In the genomic region with DNA sequence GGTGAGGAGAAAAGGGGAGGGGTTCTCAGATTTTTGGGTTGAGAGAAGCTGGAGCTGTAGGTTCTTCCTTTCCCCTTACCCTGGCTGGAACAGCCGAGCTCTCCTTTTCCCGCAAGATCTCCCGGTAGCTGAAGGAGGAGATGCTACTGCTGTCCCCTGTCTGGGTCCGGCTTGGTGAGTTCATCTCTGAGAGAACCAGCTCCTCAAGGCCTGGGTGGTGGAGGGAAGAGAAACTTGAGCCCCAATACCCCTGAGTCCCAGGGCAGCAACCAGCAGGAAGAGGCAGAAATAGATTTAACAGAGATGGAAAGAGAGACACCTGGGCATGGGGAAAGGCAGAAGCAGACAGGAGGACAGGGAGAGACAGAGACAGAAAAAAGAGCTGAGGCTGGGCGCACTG, we compare ENCODE assay signal across 32 cellular contexts.
"Had no signal": no experiment of that assay in that cellular context is flagged by ENCODE, and none has a peak within 500 bp of the region (broad histone marks: within the 10 kb centered on the region; RNA-seq: fewer than 3 reads in every experiment).

No MANE protein-coding gene starts in this region.

- H3K4me1 Mint-ChIP-seq: central memory CD8-positive, alpha-beta T cell; endodermal cell had no signal

- H3K27me3 Mint-ChIP-seq: activated CD4-positive, alpha-beta memory T cell treated with anti-CD3 and anti-CD28 coated beads for 36 hours; activated CD4-positive, alpha-beta T cell treated with anti-CD3 and anti-CD28 coated beads for 36 hours; activated CD4-positive, alpha-beta T cell treated with anti-CD3 and anti-CD28 coated beads, Interleukin-2, amount 10 ng/mL, durations not matched to agents 24 days and 14 days; activated CD8-positive, alpha-beta memory T cell treated with anti-CD3 and anti-CD28 coated beads, Interleukin-2, amount 10 ng/mL, durations not matched to agents 7 days and 5 days; activated naive CD4-positive, alpha-beta T cell treated with anti-CD3 and anti-CD28 coated beads, Interleukin-2, amount 10 ng/mL, durations not matched to agents 7 days and 5 days; activated naive CD8-positive, alpha-beta T cell treated with anti-CD3 and anti-CD28 coated beads, Interleukin-2, amount 10 ng/mL, durations not matched to agents 7 days and 5 days; central memory CD8-positive, alpha-beta T cell; dendritic cell treated with granulocyte-macrophage colony-stimulating factor and Interleukin-4, amounts not matched to agents 40 ng/mL and 50 ng/mL, for 4 days had no signal

- H3K27ac ChIP-seq: brain microvascular endothelial cell, coronary artery, dorsolateral prefrontal cortex, WERI-Rb-1 had no signal

- H3K4me3 ChIP-seq: coronary artery, dorsolateral prefrontal cortex had no signal

- H3K4me3 Mint-ChIP-seq: activated CD4-positive, alpha-beta memory T cell treated with anti-CD3 and anti-CD28 coated beads for 36 hours; activated CD4-positive, alpha-beta T cell treated with anti-CD3 and anti-CD28 coated beads for 36 hours; activated CD4-positive, alpha-beta T cell treated with anti-CD3 and anti-CD28 coated beads, Interleukin-2, amount 10 ng/mL, durations not matched to agents 24 days and 14 days; activated CD8-positive, alpha-beta memory T cell treated with anti-CD3 and anti-CD28 coated beads, Interleukin-2, amount 10 ng/mL, durations not matched to agents 7 days and 5 days; activated CD8-positive, alpha-beta T cell treated with anti-CD3 and anti-CD28 coated beads, Interleukin-2, amount 10 ng/mL, durations not matched to agents 7 days and 5 days; activated naive CD4-positive, alpha-beta T cell treated with anti-CD3 and anti-CD28 coated beads, Interleukin-2, amount 10 ng/mL, durations not matched to agents 7 days and 5 days; activated naive CD8-positive, alpha-beta T cell treated with anti-CD3 and anti-CD28 coated beads, Interleukin-2, amount 10 ng/mL, durations not matched to agents 7 days and 5 days; central memory CD8-positive, alpha-beta T cell; dendritic cell treated with granulocyte-macrophage colony-stimulating factor and Interleukin-4, amounts not matched to agents 40 ng/mL and 50 ng/mL, for 4 days; endodermal cell; T-cell; T-helper 1 cell treated with Interleukin-12 subunit alpha and Interleukin-12 subunit beta and Interleukin-4 antibody, amounts not matched to agents 30 μg/mL and 1 μg/mL, for 36 hours; T-helper 2 cell treated with Interferon-gamma antibody and Interleukin-4, amounts not matched to agents 5 μg/mL and 100 μg/mL, for 36 hours had no signal

- ATAC-seq: activated CD4-positive, alpha-beta T cell treated with anti-CD3 and anti-CD28 coated beads for 36 hours; activated CD8-positive, alpha-beta memory T cell treated with anti-CD3 and anti-CD28 coated beads, Interleukin-2, amount 10 ng/mL, durations not matched to agents 7 days and 5 days; activated CD8-positive, alpha-beta T cell treated with anti-CD3 and anti-CD28 coated beads, Interleukin-2, amount 10 ng/mL, durations not matched to agents 7 days and 5 days; activated naive CD4-positive, alpha-beta T cell treated with anti-CD3 and anti-CD28 coated beads, Interleukin-2, amount 50 U/mL, for 72 hours; esophagus mucosa; T-cell had no signal

- H3K27me3 ChIP-seq: brain microvascular endothelial cell had no signal

- H3K9me3 Mint-ChIP-seq: activated CD4-positive, alpha-beta memory T cell treated with anti-CD3 and anti-CD28 coated beads for 36 hours; activated CD4-positive, alpha-beta T cell treated with anti-CD3 and anti-CD28 coated beads, Interleukin-2, amount 10 ng/mL, durations not matched to agents 24 days and 14 days; activated naive CD4-positive, alpha-beta T cell treated with anti-CD3 and anti-CD28 coated beads, Interleukin-2, amount 10 ng/mL, durations not matched to agents 7 days and 5 days; activated naive CD4-positive, alpha-beta T cell treated with anti-CD3 and anti-CD28 coated beads, Interleukin-2, amount 50 U/mL, for 72 hours; activated naive CD8-positive, alpha-beta T cell treated with anti-CD3 and anti-CD28 coated beads, Interleukin-2, amount 10 ng/mL, durations not matched to agents 7 days and 5 days; central memory CD8-positive, alpha-beta T cell; dendritic cell treated with granulocyte-macrophage colony-stimulating factor and Interleukin-4, amounts not matched to agents 40 ng/mL and 50 ng/mL, for 4 days; T-cell; T-helper 1 cell treated with Interleukin-12 subunit alpha and Interleukin-12 subunit beta and Interleukin-4 antibody, amounts not matched to agents 30 μg/mL and 1 μg/mL, for 36 hours; T-helper 2 cell treated with Interferon-gamma antibody and Interleukin-4, amounts not matched to agents 5 μg/mL and 100 μg/mL, for 36 hours had no signal

- DNase-seq: activated CD4-positive, alpha-beta memory T cell treated with anti-CD3 and anti-CD28 coated beads for 36 hours; activated CD4-positive, alpha-beta T cell treated with anti-CD3 and anti-CD28 coated beads for 36 hours; activated CD4-positive, alpha-beta T cell treated with anti-CD3 and anti-CD28 coated beads, Interleukin-2, amount 10 ng/mL, durations not matched to agents 24 days and 14 days; activated CD4-positive, CD25-positive, alpha-beta regulatory T cell; activated CD4-positive, CD25-positive, alpha-beta regulatory T cell treated with anti-CD3 and anti-CD28 coated beads, Interleukin-2, amount 50 U/mL, for 72 hours; activated CD8-positive, alpha-beta memory T cell treated with anti-CD3 and anti-CD28 coated beads, Interleukin-2, amount 10 ng/mL, durations not matched to agents 7 days and 5 days; activated CD8-positive, alpha-beta memory T cell treated with anti-CD3 and anti-CD28 coated beads, Interleukin-2, amount 50 U/mL, for 4 hours; activated CD8-positive, alpha-beta T cell treated with anti-CD3 and anti-CD28 coated beads, Interleukin-2, amount 10 ng/mL, durations not matched to agents 7 days and 5 days; activated gamma-delta T cell; activated naive CD4-positive, alpha-beta T cell; activated naive CD4-positive, alpha-beta T cell treated with anti-CD3 and anti-CD28 coated beads, Interleukin-2, amount 10 ng/mL, durations not matched to agents 7 days and 5 days; activated naive CD8-positive, alpha-beta T cell treated with anti-CD3 and anti-CD28 coated beads, Interleukin-2, amount 10 ng/mL, durations not matched to agents 7 days and 5 days; activated T-cell treated with anti-CD3 and anti-CD28 coated beads, Interleukin-2, amount 50 U/mL, for 1 hour; activated T-cell treated with anti-CD3 and anti-CD28 coated beads, Interleukin-2, amount 50 U/mL, for 48 hours; amniotic stem cell; anterior cingulate cortex; brain microvascular endothelial cell; dorsolateral prefrontal cortex; effector memory CD4-positive, alpha-beta T cell; endodermal cell; foreskin fibroblast; SW 1271; T-cell; T1000; WERI-Rb-1 had no signal

- H3K27ac Mint-ChIP-seq: activated CD4-positive, alpha-beta T cell treated with anti-CD3 and anti-CD28 coated beads for 36 hours; activated CD4-positive, alpha-beta T cell treated with anti-CD3 and anti-CD28 coated beads, Interleukin-2, amount 10 ng/mL, durations not matched to agents 24 days and 14 days; activated CD8-positive, alpha-beta T cell treated with anti-CD3 and anti-CD28 coated beads, Interleukin-2, amount 10 ng/mL, durations not matched to agents 7 days and 5 days; activated naive CD8-positive, alpha-beta T cell treated with anti-CD3 and anti-CD28 coated beads, Interleukin-2, amount 10 ng/mL, durations not matched to agents 7 days and 5 days; dendritic cell treated with granulocyte-macrophage colony-stimulating factor and Interleukin-4, amounts not matched to agents 40 ng/mL and 50 ng/mL, for 4 days; endodermal cell; T-cell; T-helper 1 cell treated with Interleukin-12 subunit alpha and Interleukin-12 subunit beta and Interleukin-4 antibody, amounts not matched to agents 30 μg/mL and 1 μg/mL, for 36 hours; T-helper 2 cell treated with Interferon-gamma antibody and Interleukin-4, amounts not matched to agents 5 μg/mL and 100 μg/mL, for 36 hours had no signal
